In the genomic region with DNA sequence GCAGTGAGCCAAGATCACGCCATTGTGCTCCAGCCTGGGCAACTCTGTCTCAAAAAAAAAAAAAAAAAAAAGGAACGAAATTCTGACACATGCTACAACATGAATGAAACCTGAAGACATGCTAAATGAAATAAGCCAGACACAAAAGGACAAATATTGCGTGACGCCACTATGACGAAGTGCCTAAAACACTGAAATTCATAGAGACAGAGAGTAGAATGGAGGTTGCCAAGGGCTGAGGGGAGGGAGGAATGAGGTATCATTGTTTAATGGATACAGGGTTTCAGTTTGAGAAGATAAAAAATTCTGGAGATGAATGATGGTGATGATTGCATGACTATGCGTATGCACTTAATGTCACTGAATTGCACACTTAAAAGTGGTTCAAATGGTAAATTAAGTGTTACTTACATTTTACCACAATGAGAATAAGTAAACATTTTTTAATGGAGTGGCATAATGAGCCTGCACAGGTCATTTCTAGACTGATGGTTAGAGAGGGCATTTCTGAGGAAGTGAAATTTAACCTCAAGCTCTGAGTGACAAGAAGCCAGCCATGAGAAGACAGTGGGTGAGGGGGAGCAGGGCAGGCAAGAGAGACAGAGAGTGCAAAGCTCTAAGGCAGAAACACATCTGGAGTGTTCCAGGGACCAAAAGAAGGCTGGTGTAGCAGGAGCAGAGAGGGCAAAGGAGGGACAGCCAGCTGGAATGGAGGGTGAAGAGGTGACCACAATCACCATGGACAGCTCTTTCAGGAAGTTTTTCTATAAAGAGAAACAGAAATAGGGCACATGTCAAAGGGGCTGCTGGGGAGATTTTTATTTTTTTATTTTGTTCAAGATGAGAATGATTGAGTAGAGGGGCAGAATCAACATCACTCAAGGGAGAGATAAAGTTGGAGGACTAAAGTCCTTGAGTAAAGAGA, we compare ENCODE assay signal across 12 cellular contexts. TPM values are rescaled to one million over a fixed set of nuclear protein-coding genes. Genes with fewer than 3 reads are reported as not detected.
DNase-seq lines count a peak whose midpoint lies in the region; ATAC-seq and TF ChIP-seq lines count a peak whose summit lies in the region.
"Had no signal": no experiment of that assay in that cellular context is flagged by ENCODE, and none has a peak within 500 bp of the region (broad histone marks: within the 10 kb centered on the region; RNA-seq: fewer than 3 reads in every experiment).

No MANE protein-coding gene starts in this region.

- H3K27me3 ChIP-seq in CD8-positive, alpha-beta T cell (ENCODE audit: insufficient read depth, low read length), result no peaks in the 10 kb centered on the region

- no peak overlapping the region for H3K27ac ChIP-seq in CD8-positive, alpha-beta T cell (ENCODE audit: low read depth, low read length)

- no peaks in the 10 kb centered on the region for H3K36me3 ChIP-seq in CD8-positive, alpha-beta T cell (ENCODE audit: insufficient read depth, low read length)

- no peaks in the 10 kb centered on the region for H3K4me1 Mint-ChIP-seq in activated T-cell treated with anti-CD3 and anti-CD28 coated beads, Interleukin-2, amount 50 U/mL, for 72 hours (ENCODE audit: low read depth)
- H3K4me1 Mint-ChIP-seq in stimulated activated naive B cell treated with anti-CD40 and anti-IgM and Interleukin-4, amounts not matched to agents 10 μg/mL and 1 μg/mL and 100 μg/mL, for 72 hours, result no peaks in the 10 kb centered on the region
- no peaks in the 10 kb centered on the region for H3K4me1 Mint-ChIP-seq in CD8-positive, alpha-beta T cell (ENCODE audit: low read depth)

- intact Hi-C loops in CD8-positive, alpha-beta T cell (cut with DNase I, micrococcal nuclease), result no loop called here

- no peak overlapping the region for H3K27ac Mint-ChIP-seq in activated T-cell treated with anti-CD3 and anti-CD28 coated beads, Interleukin-2, amount 50 U/mL, for 72 hours
- no peak overlapping the region for H3K27ac Mint-ChIP-seq in stimulated activated naive B cell treated with anti-CD40 and anti-IgM and Interleukin-4, amounts not matched to agents 10 μg/mL and 1 μg/mL and 100 μg/mL, for 72 hours
- no peak overlapping the region for H3K27ac Mint-ChIP-seq in CD8-positive, alpha-beta T cell
- H3K27ac Mint-ChIP-seq: T-helper 1 cell treated with Interleukin-12 subunit alpha and Interleukin-12 subunit beta and Interleukin-4 antibody, amounts not matched to agents 30 μg/mL and 1 μg/mL, for 36 hours had no signal

- H3K4me3 ChIP-seq in CD8-positive, alpha-beta T cell (ENCODE audit: low read depth, low read length), result no peak overlapping the region

- CTCF ChIA-PET in CD8-positive, alpha-beta T cell (lab: Charles Lee), result interaction anchor here (0.9 to 1.5 kb wide), 4 partner anchors 13 to 21 kb away, joined by 3 read pairs; no protein-coding TSS in a partner anchor

- H3K27me3 Mint-ChIP-seq in activated T-cell treated with anti-CD3 and anti-CD28 coated beads, Interleukin-2, amount 50 U/mL, for 72 hours (ENCODE audit: low read depth), result peaks cover 8% of the 10 kb centered on the region
- peaks cover 18 to 24% of the 10 kb centered on the region in 2 donors for H3K27me3 Mint-ChIP-seq in stimulated activated naive B cell treated with anti-CD40 and anti-IgM and Interleukin-4, amounts not matched to agents 10 μg/mL and 1 μg/mL and 100 μg/mL, for 72 hours
- H3K27me3 Mint-ChIP-seq in CD8-positive, alpha-beta T cell (ENCODE audit: low read depth), result peaks cover 25% of the 10 kb centered on the region

- POLR2A ChIA-PET in CD8-positive, alpha-beta T cell (lab: Charles Lee), result interaction anchor here (0.6 kb wide), 2 partner anchors 111 to 159 kb away, joined by 3 to 5 read pairs; no protein-coding TSS in a partner anchor

- no peak for TF ChIP-seq CTCF in CD8-positive, alpha-beta T cell (IDR thresholded peaks at IDR 0.05)

- no peaks in the 10 kb centered on the region for H3K36me3 Mint-ChIP-seq in activated T-cell treated with anti-CD3 and anti-CD28 coated beads, Interleukin-2, amount 50 U/mL, for 72 hours (ENCODE audit: insufficient read depth in 2 of 2)
- H3K36me3 Mint-ChIP-seq in stimulated activated naive B cell treated with anti-CD40 and anti-IgM and Interleukin-4, amounts not matched to agents 10 μg/mL and 1 μg/mL and 100 μg/mL, for 72 hours, result no peaks in the 10 kb centered on the region
- no peaks in the 10 kb centered on the region for H3K36me3 Mint-ChIP-seq in CD8-positive, alpha-beta T cell

- ATAC-seq in activated T-cell treated with anti-CD3 and anti-CD28 coated beads, Interleukin-2, amount 50 U/mL, for 72 hours (replicated peaks in 1 of 2), result peak; percentile 37 to 57
- ATAC-seq in HG02588 (IDR thresholded peaks at IDR 0.05; ENCODE audit: unreplicated experiment) (peak; percentile 88), HG03439 (IDR thresholded peaks at IDR 0.05; ENCODE audit: unreplicated experiment) (peak; percentile 97)
- peak; percentile 99 to 100 for ATAC-seq in stimulated activated naive B cell treated with anti-CD40 and anti-IgM and Interleukin-4, amounts not matched to agents 10 μg/mL and 1 μg/mL and 100 μg/mL, for 72 hours (replicated peaks)
- ATAC-seq in CD8-positive, alpha-beta T cell, result no peak

- H3K9me3 Mint-ChIP-seq in activated T-cell treated with anti-CD3 and anti-CD28 coated beads, Interleukin-2, amount 50 U/mL, for 72 hours, result no peaks in the 10 kb centered on the region
- H3K9me3 Mint-ChIP-seq in stimulated activated naive B cell treated with anti-CD40 and anti-IgM and Interleukin-4, amounts not matched to agents 10 μg/mL and 1 μg/mL and 100 μg/mL, for 72 hours, result no peaks in the 10 kb centered on the region
- no peaks in the 10 kb centered on the region for H3K9me3 Mint-ChIP-seq in CD8-positive, alpha-beta T cell
- H3K9me3 Mint-ChIP-seq: T-helper 1 cell treated with Interleukin-12 subunit alpha and Interleukin-12 subunit beta and Interleukin-4 antibody, amounts not matched to agents 30 μg/mL and 1 μg/mL, for 36 hours had no signal

- DNase-seq in activated T-cell treated with anti-CD3 and anti-CD28 coated beads, Interleukin-2, amount 50 U/mL, for 72 hours, result no peak
- no peak for DNase-seq in activated T-cell treated with anti-CD3 and anti-CD28 coated beads, Interleukin-2, amount 50 U/mL, for 48 hours
- peak; percentile 7 for DNase-seq in stimulated activated naive B cell treated with anti-CD40 and anti-IgM and Interleukin-4, amounts not matched to agents 10 μg/mL and 1 μg/mL and 100 μg/mL, for 72 hours
- DNase-seq in CD8-positive, alpha-beta T cell, result no peak
- DNase-seq in NCI-H748 (lab: John Stamatoyannopoulos, UW; ENCODE audit: unreplicated experiment) (no peak), NCI-H1105 (lab: John Stamatoyannopoulos, UW) (no peak)
- DNase-seq: activated CD8-positive, alpha-beta memory T cell treated with anti-CD3 and anti-CD28 coated beads, Interleukin-2, amount 50 U/mL, for 48 hours; GOT3; NCI-H82 had no signal

- no peaks in the 10 kb centered on the region for H3K9me3 ChIP-seq in CD8-positive, alpha-beta T cell (ENCODE audit: low read length)

- H3K4me3 Mint-ChIP-seq in activated T-cell treated with anti-CD3 and anti-CD28 coated beads, Interleukin-2, amount 50 U/mL, for 72 hours, result no peak overlapping the region
- no peak overlapping the region for H3K4me3 Mint-ChIP-seq in stimulated activated naive B cell treated with anti-CD40 and anti-IgM and Interleukin-4, amounts not matched to agents 10 μg/mL and 1 μg/mL and 100 μg/mL, for 72 hours
- H3K4me3 Mint-ChIP-seq in CD8-positive, alpha-beta T cell, result no peak overlapping the region
- H3K4me3 Mint-ChIP-seq: T-helper 1 cell treated with Interleukin-12 subunit alpha and Interleukin-12 subunit beta and Interleukin-4 antibody, amounts not matched to agents 30 μg/mL and 1 μg/mL, for 36 hours had no signal

- H3K4me1 ChIP-seq in CD8-positive, alpha-beta T cell (ENCODE audit: insufficient read depth, low read length), result no peaks in the 10 kb centered on the region

RNA-seq across cellular contexts. Expression of a gene that starts 20.6 kb away (rescaled TPM):
- total RNA-seq in activated T-cell treated with anti-CD3 and anti-CD28 coated beads, Interleukin-2, amount 50 U/mL, for 72 hours, result 10 to 100 TPM; 10.4 to 11.6 TPM
- total RNA-seq in CD8-positive, alpha-beta T cell, result 10 to 100 TPM; 13.1 to 14.9 TPM

RNA-seq across cellular contexts. Expression of a gene that starts 40.8 kb away (rescaled TPM):
- total RNA-seq in activated T-cell treated with anti-CD3 and anti-CD28 coated beads, Interleukin-2, amount 50 U/mL, for 72 hours, result 1 to 10 TPM in 1 of 2 donors, under 1 TPM in 1; 0.65 to 1.9 TPM
- not detected for total RNA-seq in CD8-positive, alpha-beta T cell
